ENCODE assay signal across 1 cellular context in genomic region chr5:66958984-66959641, GRCh38.
TF ChIP-seq lines count a peak whose summit lies in the region.

No MANE protein-coding gene starts in this region.

TF ChIP-seq in WTC11, 78 proteins besides CTCF, POLR2A, EP300 and RAD21 (continued from another document):
- TF ChIP-seq MXD4 (CRISPR knock-in tag; IDR thresholded peaks at IDR 0.05; ENCODE audit: borderline replicate concordance): no peak
- no peak for TF ChIP-seq ATF1 (CRISPR knock-in tag; IDR thresholded peaks at IDR 0.05)
